ENCODE assay signal across 9 cellular contexts in genomic region chr12:63802012-63802608, GRCh38. TPM values are rescaled to one million over a fixed set of nuclear protein-coding genes. Genes with fewer than 3 reads are reported as not detected.
DNase-seq lines count a peak whose midpoint lies in the region; ATAC-seq and TF ChIP-seq lines count a peak whose summit lies in the region.
"Had no signal": no experiment of that assay in that cellular context is flagged by ENCODE, and none has a peak within 500 bp of the region (broad histone marks: within the 10 kb centered on the region; RNA-seq: fewer than 3 reads in every experiment).

No MANE protein-coding gene starts in this region.

- TF ChIP-seq CTCF in Loucy (conservative IDR thresholded peaks at IDR 0.05; ENCODE audit: low read length), result peak; percentile 78
- peak; percentile 32 to 65 (median 44) for TF ChIP-seq CTCF in gastroesophageal sphincter (IDR thresholded peaks at IDR 0.05)
- TF ChIP-seq CTCF in thoracic aorta (IDR thresholded peaks at IDR 0.05), result peak; percentile 63

- H3K9me2 ChIP-seq in Loucy (replicated peaks; ENCODE audit: low read depth, low read length), result no peaks in the 10 kb centered on the region

- no peaks in the 10 kb centered on the region for H3K79me2 ChIP-seq in Loucy (ENCODE audit: insufficient read depth, low read length)

- H3K9ac ChIP-seq in Loucy (ENCODE audit: low read depth, low read length, poor library complexity, severe bottlenecking), result no peak overlapping the region
- H3K9ac ChIP-seq: BLaER1 treated with 17β-estradiol and CSF1 and Interleukin-3, amounts not matched to agents 10 nM and 100 nM had no signal

- no peaks in the 10 kb centered on the region for H3K4me1 ChIP-seq in Loucy (ENCODE audit: insufficient read depth, low read length, poor library complexity, severe bottlenecking)
- H3K4me1 ChIP-seq in gastroesophageal sphincter, result no peaks in the 10 kb centered on the region
- H3K4me1 ChIP-seq in thoracic aorta (ENCODE audit: control insufficient read depth in 1 of 2, low read depth in 2 of 2), result no peaks in the 10 kb centered on the region
- H3K4me1 ChIP-seq: BLaER1 treated with 17β-estradiol and CSF1 and Interleukin-3, amounts not matched to agents 10 nM and 100 nM had no signal

- H2AFZ ChIP-seq in Loucy (ENCODE audit: low read length), result no peak overlapping the region

- WGBS in gastroesophageal sphincter (ENCODE audit: low coverage in 1 of 2), 2 donors, result 54 to 64% methylated on average over 6 of the region's 6 CpGs

- H3K9me3 ChIP-seq in Loucy (ENCODE audit: insufficient read depth, low read depth, low read length) (no peaks in the 10 kb centered on the region), gastroesophageal sphincter (no peaks in the 10 kb centered on the region), thoracic aorta (no peaks in the 10 kb centered on the region)
- H3K9me3 ChIP-seq: BLaER1 treated with 17β-estradiol and CSF1 and Interleukin-3, amounts not matched to agents 10 nM and 100 nM had no signal

- ATAC-seq in gastroesophageal sphincter, result no peak
- no peak for ATAC-seq in thoracic aorta (ENCODE audit: insufficient number of reproducible peaks, low FRiP score, low read depth)
- ATAC-seq in HG02840 (IDR thresholded peaks at IDR 0.05; ENCODE audit: low FRiP score, unreplicated experiment), result no peak
- ATAC-seq in activated CD4-positive, CD25-positive, alpha-beta regulatory T cell treated with anti-CD3 and anti-CD28 coated beads, Interleukin-2, amount 50 U/mL, for 24 hours, result no peak

- H3K36me3 ChIP-seq in Loucy (ENCODE audit: insufficient read depth, low read length), result no peaks in the 10 kb centered on the region
- peaks cover 0 to 21% of the 10 kb centered on the region in 2 donors for H3K36me3 ChIP-seq in gastroesophageal sphincter
- H3K36me3 ChIP-seq in thoracic aorta, result no peaks in the 10 kb centered on the region

- no peaks in the 10 kb centered on the region for H3K27me3 ChIP-seq in Loucy (ENCODE audit: insufficient read depth, low read length, poor library complexity, severe bottlenecking)
- H3K27me3 ChIP-seq in gastroesophageal sphincter, result no peaks in the 10 kb centered on the region
- no peaks in the 10 kb centered on the region for H3K27me3 ChIP-seq in thoracic aorta (replicated peaks; ENCODE audit: insufficient read depth)
- H3K27me3 ChIP-seq: BLaER1 treated with 17β-estradiol and CSF1 and Interleukin-3, amounts not matched to agents 10 nM and 100 nM had no signal

- no peak for TF ChIP-seq POLR2A in gastroesophageal sphincter (IDR thresholded peaks at IDR 0.05)

- TF ChIP-seq EP300 in gastroesophageal sphincter (IDR thresholded peaks at IDR 0.05), result no peak

- peak; percentile 4 to 46 for DNase-seq in NCI-H524 (lab: John Stamatoyannopoulos, UW)
- DNase-seq in NCI-H524 treated with DMSO at 0.1 percent for 48 hours (lab: John Stamatoyannopoulos, UW), result no peak
- DNase-seq in SK-N-DZ (ENCODE audit: low spot score), result peak; percentile 58
- no peak for DNase-seq in thoracic aorta (ENCODE audit: low spot score)

- H3K4me3 ChIP-seq in Loucy (ENCODE audit: low read length, poor library complexity, severe bottlenecking) (no peak overlapping the region), gastroesophageal sphincter (no peak overlapping the region), thoracic aorta (no peak overlapping the region)
- H3K4me3 ChIP-seq: BLaER1 treated with 17β-estradiol and CSF1 and Interleukin-3, amounts not matched to agents 10 nM and 100 nM had no signal

- no peak overlapping the region for H3K4me2 ChIP-seq in Loucy (ENCODE audit: low read depth, low read length, poor library complexity, severe bottlenecking)
- H3K4me2 ChIP-seq: BLaER1 treated with 17β-estradiol and CSF1 and Interleukin-3, amounts not matched to agents 10 nM and 100 nM had no signal

- H3K27ac ChIP-seq in gastroesophageal sphincter (no peak overlapping the region), thoracic aorta (no peak overlapping the region)
- H3K27ac ChIP-seq: BLaER1 treated with 17β-estradiol and CSF1 and Interleukin-3, amounts not matched to agents 10 nM and 100 nM had no signal

- no peaks in the 10 kb centered on the region for H3F3A ChIP-seq in Loucy (ENCODE audit: low read depth)

- H4K20me1 ChIP-seq in Loucy (ENCODE audit: insufficient read depth, low read length, poor library complexity, severe bottlenecking), result no peaks in the 10 kb centered on the region
- H4K20me1 ChIP-seq: BLaER1 treated with 17β-estradiol and CSF1 and Interleukin-3, amounts not matched to agents 10 nM and 100 nM had no signal

RNA-seq across cellular contexts. Expression of gene RXYLT1, which starts 22.4 kb away (rescaled TPM):
- polyA plus RNA-seq in SK-N-DZ (2014; cell fraction: cytosol; rRNA removed), result 16.5 and 20.8 TPM in 2 replicates
- polyA plus RNA-seq in SK-N-DZ (2014; cell fraction: nucleus; rRNA removed), result 18.1 and 25.9 TPM in 2 replicates
- total RNA-seq in gastroesophageal sphincter (10 to 100 TPM; 15.4 to 36.3 (median 20.4) TPM), thoracic aorta (10 to 100 TPM in 1 of 2 donors, 1 to 10 TPM in 1; 8.9 to 18.5 TPM)

RNA-seq across cellular contexts. Expression of gene SRGAP1, which starts 42.4 kb away (rescaled TPM):
- 1.3 and 1.4 TPM in 2 replicates for polyA plus RNA-seq in SK-N-DZ (2014; cell fraction: cytosol; rRNA removed)
- polyA plus RNA-seq in SK-N-DZ (2014; cell fraction: nucleus; rRNA removed), result 1.1 and 3.8 TPM in 2 replicates
- 10 to 100 TPM in 2 of 4 donors, 1 to 10 TPM in 2; 7.2 to 22.9 (median 11.5) TPM for total RNA-seq in gastroesophageal sphincter
- total RNA-seq in thoracic aorta, result 10 to 100 TPM in 1 of 2 donors, 1 to 10 TPM in 1; 7.9 to 24.1 TPM

Comparison
In these comparisons a context has a peak if more than half of its experiments do, and no peak if none do; other contexts are left out.
1. DNase-seq: peak in NCI-H524 (2 of 2) and SK-N-DZ (single experiment); none in NCI-H524 treated with DMSO at 0.1 percent for 48 hours (single experiment) and thoracic aorta (single experiment).
2. Peak in every context shown above with its lines, with median percentiles within 50 percentile points of each other: CTCF ChIP-seq.